Comparison of ENCODE assay signal across 2 cellular contexts in the genomic region with DNA sequence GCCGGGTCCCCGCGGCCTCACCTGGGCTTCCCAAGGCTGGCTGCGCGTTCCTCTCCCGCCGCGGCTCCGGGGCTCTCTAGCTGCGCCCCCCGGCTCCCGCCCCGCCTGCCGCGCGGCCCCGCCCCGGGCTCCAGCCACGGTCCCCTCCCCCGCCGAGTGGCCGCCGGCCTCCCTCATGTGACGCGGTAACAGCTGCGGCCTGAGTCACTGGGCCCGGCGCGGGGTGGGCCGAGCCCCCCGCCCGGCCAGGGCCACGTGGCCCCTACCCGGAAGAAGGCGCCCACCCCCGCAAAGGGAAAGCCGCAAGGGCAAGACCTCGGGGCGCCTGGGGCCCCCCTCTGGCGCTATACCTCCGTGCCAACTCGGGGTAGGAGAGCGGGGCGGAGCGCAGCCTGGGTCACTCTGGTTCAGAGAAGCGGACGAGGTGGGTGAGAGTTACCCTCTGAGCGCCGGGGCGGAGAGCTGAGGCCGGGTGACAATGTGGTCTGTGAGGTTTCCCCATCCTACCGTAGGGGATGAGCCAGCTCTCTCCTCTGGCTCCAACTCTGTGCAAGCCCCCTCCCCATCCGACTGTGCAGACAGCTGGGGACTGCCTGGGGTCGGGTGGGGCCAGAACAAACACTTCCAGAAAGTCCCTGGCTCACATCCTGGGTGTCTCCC.
TF ChIP-seq lines count a peak whose summit lies in the region.

A gene with protein sequence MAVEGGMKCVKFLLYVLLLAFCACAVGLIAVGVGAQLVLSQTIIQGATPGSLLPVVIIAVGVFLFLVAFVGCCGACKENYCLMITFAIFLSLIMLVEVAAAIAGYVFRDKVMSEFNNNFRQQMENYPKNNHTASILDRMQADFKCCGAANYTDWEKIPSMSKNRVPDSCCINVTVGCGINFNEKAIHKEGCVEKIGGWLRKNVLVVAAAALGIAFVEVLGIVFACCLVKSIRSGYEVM (minus strand): TSS at position 78 of the 660 bp plus-strand sequence. CDS start 668 bp downstream, outside the sequence.

TF ChIP-seq in IMR-90, 13 proteins besides CTCF, POLR2A, EP300 and RAD21:
- no peak for TF ChIP-seq NFE2L2 (IDR thresholded peaks at IDR 0.05; ENCODE audit: low read depth, low read length)
- TF ChIP-seq MAZ (IDR thresholded peaks at IDR 0.05; ENCODE audit: borderline replicate concordance, low read depth, low read length): peak; percentile 93
- no peak; the same call in 1 of the 2 replicates for TF ChIP-seq CHD1 (IDR thresholded peaks at IDR 0.05; ENCODE audit: low read depth, low read length)
- peak; percentile 92 for TF ChIP-seq FOS (IDR thresholded peaks at IDR 0.05; ENCODE audit: low read depth, low read length)
- TF ChIP-seq MAFK (IDR thresholded peaks at IDR 0.05; ENCODE audit: low read depth, low read length): no peak
- TF ChIP-seq, protein P1, sequence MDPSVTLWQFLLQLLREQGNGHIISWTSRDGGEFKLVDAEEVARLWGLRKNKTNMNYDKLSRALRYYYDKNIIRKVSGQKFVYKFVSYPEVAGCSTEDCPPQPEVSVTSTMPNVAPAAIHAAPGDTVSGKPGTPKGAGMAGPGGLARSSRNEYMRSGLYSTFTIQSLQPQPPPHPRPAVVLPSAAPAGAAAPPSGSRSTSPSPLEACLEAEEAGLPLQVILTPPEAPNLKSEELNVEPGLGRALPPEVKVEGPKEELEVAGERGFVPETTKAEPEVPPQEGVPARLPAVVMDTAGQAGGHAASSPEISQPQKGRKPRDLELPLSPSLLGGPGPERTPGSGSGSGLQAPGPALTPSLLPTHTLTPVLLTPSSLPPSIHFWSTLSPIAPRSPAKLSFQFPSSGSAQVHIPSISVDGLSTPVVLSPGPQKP (IDR thresholded peaks at IDR 0.05; ENCODE audit: borderline replicate concordance, low read depth, low read length): no peak
- TF ChIP-seq RFX5 (IDR thresholded peaks at IDR 0.05; ENCODE audit: low read depth, low read length): 0 out of 2 replicates have a peak, but pooled peaks have one; percentile 8
- TF ChIP-seq CEBPB (IDR thresholded peaks at IDR 0.05; ENCODE audit: low read depth, low read length): no peak; the same call in 1 of the 2 replicates
- TF ChIP-seq MXI1 (IDR thresholded peaks at IDR 0.05; ENCODE audit: borderline replicate concordance, low read depth, low read length): peak; percentile 74; the same call in 1 of the 2 replicates
- peak; percentile 30 for TF ChIP-seq RCOR1 (IDR thresholded peaks at IDR 0.05; ENCODE audit: insufficient replicate concordance, low read length)
- no peak for TF ChIP-seq SMC3 (IDR thresholded peaks at IDR 0.05; ENCODE audit: low read depth, low read length)
- TF ChIP-seq, protein P2, sequence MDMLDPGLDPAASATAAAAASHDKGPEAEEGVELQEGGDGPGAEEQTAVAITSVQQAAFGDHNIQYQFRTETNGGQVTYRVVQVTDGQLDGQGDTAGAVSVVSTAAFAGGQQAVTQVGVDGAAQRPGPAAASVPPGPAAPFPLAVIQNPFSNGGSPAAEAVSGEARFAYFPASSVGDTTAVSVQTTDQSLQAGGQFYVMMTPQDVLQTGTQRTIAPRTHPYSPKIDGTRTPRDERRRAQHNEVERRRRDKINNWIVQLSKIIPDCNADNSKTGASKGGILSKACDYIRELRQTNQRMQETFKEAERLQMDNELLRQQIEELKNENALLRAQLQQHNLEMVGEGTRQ (IDR thresholded peaks at IDR 0.05; ENCODE audit: low read depth, low read length): peak; percentile 97
- peak; percentile 78 for TF ChIP-seq BHLHE40 (IDR thresholded peaks at IDR 0.05; ENCODE audit: low read depth, low read length)

TF ChIP-seq in SK-N-SH, 30 proteins besides CTCF, POLR2A, EP300 and RAD21:
- TF ChIP-seq MXI1 (IDR thresholded peaks at IDR 0.05; ENCODE audit: low read depth, low read length) (peak; percentile 79), YY1 (IDR thresholded peaks at IDR 0.05; ENCODE audit: low read depth) (no peak), MEF2A (IDR thresholded peaks at IDR 0.05; ENCODE audit: borderline replicate concordance, low read depth) (no peak), RXRA (IDR thresholded peaks at IDR 0.05; ENCODE audit: borderline replicate concordance, low read depth) (peak; percentile 65; the same call in 1 of the 2 replicates), POLR2AphosphoS5 (IDR thresholded peaks at IDR 0.05; ENCODE audit: low read depth, low read length) (peak; percentile 54; the same call in 1 of the 2 replicates), EZH2phosphoT487 (IDR thresholded peaks at IDR 0.05; ENCODE audit: borderline replicate concordance, low read depth) (no peak), JUND (IDR thresholded peaks at IDR 0.05) (peak; percentile 55; the same call in 1 of the 2 replicates), FOSL2 (IDR thresholded peaks at IDR 0.05; ENCODE audit: borderline replicate concordance, low read depth) (peak; percentile 74; the same call in 1 of the 2 replicates), SMC3 (IDR thresholded peaks at IDR 0.05; ENCODE audit: low read depth, low read length) (no peak), SIN3A (IDR thresholded peaks at IDR 0.05; ENCODE audit: borderline replicate concordance, low read depth, low read length) (peak; percentile 84; the same call in 1 of the 2 replicates), TCF12 (IDR thresholded peaks at IDR 0.05) (peak; percentile 63), FOXJ3 (CRISPR knock-in tag; IDR thresholded peaks at IDR 0.05) (no peak), GATA2 (CRISPR knock-in tag; IDR thresholded peaks at IDR 0.05) (no peak), ELF1 (IDR thresholded peaks at IDR 0.05) (peak; percentile 88), NRF1 (IDR thresholded peaks at IDR 0.05; ENCODE audit: low read depth, low read length) (no peak), TEAD4 (IDR thresholded peaks at IDR 0.05; ENCODE audit: borderline replicate concordance, insufficient read depth) (peak; percentile 37), CHD2 (IDR thresholded peaks at IDR 0.05; ENCODE audit: low read length, partially characterized antibody) (peak; percentile 36), NFIC (IDR thresholded peaks at IDR 0.05; ENCODE audit: borderline replicate concordance) (0 out of 2 replicates have a peak, but pooled peaks have one; percentile 51), RCOR1 (IDR thresholded peaks at IDR 0.05; ENCODE audit: low read length) (no peak)
- TF ChIP-seq, protein P2 (IDR thresholded peaks at IDR 0.05; ENCODE audit: borderline replicate concordance, low read depth, low read length): peak; percentile 68
- TF ChIP-seq, protein P3, sequence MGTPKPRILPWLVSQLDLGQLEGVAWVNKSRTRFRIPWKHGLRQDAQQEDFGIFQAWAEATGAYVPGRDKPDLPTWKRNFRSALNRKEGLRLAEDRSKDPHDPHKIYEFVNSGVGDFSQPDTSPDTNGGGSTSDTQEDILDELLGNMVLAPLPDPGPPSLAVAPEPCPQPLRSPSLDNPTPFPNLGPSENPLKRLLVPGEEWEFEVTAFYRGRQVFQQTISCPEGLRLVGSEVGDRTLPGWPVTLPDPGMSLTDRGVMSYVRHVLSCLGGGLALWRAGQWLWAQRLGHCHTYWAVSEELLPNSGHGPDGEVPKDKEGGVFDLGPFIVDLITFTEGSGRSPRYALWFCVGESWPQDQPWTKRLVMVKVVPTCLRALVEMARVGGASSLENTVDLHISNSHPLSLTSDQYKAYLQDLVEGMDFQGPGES (IDR thresholded peaks at IDR 0.05; ENCODE audit: low read depth, low read length): no peak
- TF ChIP-seq, protein P4, sequence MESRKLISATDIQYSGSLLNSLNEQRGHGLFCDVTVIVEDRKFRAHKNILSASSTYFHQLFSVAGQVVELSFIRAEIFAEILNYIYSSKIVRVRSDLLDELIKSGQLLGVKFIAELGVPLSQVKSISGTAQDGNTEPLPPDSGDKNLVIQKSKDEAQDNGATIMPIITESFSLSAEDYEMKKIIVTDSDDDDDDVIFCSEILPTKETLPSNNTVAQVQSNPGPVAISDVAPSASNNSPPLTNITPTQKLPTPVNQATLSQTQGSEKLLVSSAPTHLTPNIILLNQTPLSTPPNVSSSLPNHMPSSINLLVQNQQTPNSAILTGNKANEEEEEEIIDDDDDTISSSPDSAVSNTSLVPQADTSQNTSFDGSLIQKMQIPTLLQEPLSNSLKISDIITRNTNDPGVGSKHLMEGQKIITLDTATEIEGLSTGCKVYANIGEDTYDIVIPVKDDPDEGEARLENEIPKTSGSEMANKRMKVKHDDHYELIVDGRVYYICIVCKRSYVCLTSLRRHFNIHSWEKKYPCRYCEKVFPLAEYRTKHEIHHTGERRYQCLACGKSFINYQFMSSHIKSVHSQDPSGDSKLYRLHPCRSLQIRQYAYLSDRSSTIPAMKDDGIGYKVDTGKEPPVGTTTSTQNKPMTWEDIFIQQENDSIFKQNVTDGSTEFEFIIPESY (IDR thresholded peaks at IDR 0.05; ENCODE audit: borderline replicate concordance, low read depth): no peak
- TF ChIP-seq, protein P5, sequence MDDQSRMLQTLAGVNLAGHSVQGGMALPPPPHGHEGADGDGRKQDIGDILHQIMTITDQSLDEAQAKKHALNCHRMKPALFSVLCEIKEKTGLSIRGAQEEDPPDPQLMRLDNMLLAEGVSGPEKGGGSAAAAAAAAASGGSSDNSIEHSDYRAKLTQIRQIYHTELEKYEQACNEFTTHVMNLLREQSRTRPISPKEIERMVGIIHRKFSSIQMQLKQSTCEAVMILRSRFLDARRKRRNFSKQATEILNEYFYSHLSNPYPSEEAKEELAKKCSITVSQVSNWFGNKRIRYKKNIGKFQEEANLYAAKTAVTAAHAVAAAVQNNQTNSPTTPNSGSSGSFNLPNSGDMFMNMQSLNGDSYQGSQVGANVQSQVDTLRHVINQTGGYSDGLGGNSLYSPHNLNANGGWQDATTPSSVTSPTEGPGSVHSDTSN (IDR thresholded peaks at IDR 0.05): peak; percentile 71
- TF ChIP-seq, protein P6, sequence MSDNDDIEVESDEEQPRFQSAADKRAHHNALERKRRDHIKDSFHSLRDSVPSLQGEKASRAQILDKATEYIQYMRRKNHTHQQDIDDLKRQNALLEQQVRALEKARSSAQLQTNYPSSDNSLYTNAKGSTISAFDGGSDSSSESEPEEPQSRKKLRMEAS (IDR thresholded peaks at IDR 0.05; ENCODE audit: low read depth): peak; percentile 92
- TF ChIP-seq, protein P7, sequence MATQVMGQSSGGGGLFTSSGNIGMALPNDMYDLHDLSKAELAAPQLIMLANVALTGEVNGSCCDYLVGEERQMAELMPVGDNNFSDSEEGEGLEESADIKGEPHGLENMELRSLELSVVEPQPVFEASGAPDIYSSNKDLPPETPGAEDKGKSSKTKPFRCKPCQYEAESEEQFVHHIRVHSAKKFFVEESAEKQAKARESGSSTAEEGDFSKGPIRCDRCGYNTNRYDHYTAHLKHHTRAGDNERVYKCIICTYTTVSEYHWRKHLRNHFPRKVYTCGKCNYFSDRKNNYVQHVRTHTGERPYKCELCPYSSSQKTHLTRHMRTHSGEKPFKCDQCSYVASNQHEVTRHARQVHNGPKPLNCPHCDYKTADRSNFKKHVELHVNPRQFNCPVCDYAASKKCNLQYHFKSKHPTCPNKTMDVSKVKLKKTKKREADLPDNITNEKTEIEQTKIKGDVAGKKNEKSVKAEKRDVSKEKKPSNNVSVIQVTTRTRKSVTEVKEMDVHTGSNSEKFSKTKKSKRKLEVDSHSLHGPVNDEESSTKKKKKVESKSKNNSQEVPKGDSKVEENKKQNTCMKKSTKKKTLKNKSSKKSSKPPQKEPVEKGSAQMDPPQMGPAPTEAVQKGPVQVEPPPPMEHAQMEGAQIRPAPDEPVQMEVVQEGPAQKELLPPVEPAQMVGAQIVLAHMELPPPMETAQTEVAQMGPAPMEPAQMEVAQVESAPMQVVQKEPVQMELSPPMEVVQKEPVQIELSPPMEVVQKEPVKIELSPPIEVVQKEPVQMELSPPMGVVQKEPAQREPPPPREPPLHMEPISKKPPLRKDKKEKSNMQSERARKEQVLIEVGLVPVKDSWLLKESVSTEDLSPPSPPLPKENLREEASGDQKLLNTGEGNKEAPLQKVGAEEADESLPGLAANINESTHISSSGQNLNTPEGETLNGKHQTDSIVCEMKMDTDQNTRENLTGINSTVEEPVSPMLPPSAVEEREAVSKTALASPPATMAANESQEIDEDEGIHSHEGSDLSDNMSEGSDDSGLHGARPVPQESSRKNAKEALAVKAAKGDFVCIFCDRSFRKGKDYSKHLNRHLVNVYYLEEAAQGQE (IDR thresholded peaks at IDR 0.05; ENCODE audit: low read depth, low read length): peak; percentile 52
- TF ChIP-seq, protein P8, sequence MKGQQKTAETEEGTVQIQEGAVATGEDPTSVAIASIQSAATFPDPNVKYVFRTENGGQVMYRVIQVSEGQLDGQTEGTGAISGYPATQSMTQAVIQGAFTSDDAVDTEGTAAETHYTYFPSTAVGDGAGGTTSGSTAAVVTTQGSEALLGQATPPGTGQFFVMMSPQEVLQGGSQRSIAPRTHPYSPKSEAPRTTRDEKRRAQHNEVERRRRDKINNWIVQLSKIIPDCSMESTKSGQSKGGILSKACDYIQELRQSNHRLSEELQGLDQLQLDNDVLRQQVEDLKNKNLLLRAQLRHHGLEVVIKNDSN (IDR thresholded peaks at IDR 0.05; ENCODE audit: borderline replicate concordance, low read depth): peak; percentile 90
